In genomic region chr5:88214655-88215054, GRCh38 we compare ENCODE assay signal across 31 cellular contexts. TPM values are rescaled to one million over a fixed set of nuclear protein-coding genes. Genes with fewer than 3 reads are reported as not detected.
DNase-seq lines count a peak whose midpoint lies in the region; ATAC-seq and TF ChIP-seq lines count a peak whose summit lies in the region.
"Had no signal": no experiment of that assay in that cellular context is flagged by ENCODE, and none has a peak within 500 bp of the region (broad histone marks: within the 10 kb centered on the region; RNA-seq: fewer than 3 reads in every experiment).

No MANE protein-coding gene starts in this region.

- H3K79me1 ChIP-seq in neuronal stem cell (ENCODE audit: low read depth, low read length) = no peaks in the 10 kb centered on the region

- TF ChIP-seq POLR2A in esophagus squamous epithelium (IDR thresholded peaks at IDR 0.05) (no peak), transverse colon (IDR thresholded peaks at IDR 0.05) (no peak)

- ATAC-seq in GM21515 (IDR thresholded peaks at IDR 0.05; ENCODE audit: unreplicated experiment) = peak; percentile 64
- peak; percentile 67 for ATAC-seq in HG02642 (IDR thresholded peaks at IDR 0.05; ENCODE audit: poor library complexity, unreplicated experiment)
- ATAC-seq in GM19328 (IDR thresholded peaks at IDR 0.05; ENCODE audit: unreplicated experiment) = no peak
- ATAC-seq: GM23338, left cardiac atrium, mucosa of descending colon, natural killer cell had no signal

- H2AFZ ChIP-seq in neuronal stem cell (ENCODE audit: low read length) = no peak overlapping the region
- H2AFZ ChIP-seq: GM23338, PC-9 had no signal

- H4K91ac ChIP-seq in neuronal stem cell (ENCODE audit: low read depth, low read length, poor library complexity) = no peak overlapping the region

- no peak overlapping the region for H3K4ac ChIP-seq in neuronal stem cell (ENCODE audit: low read length)

- H3K27me3 ChIP-seq in neuronal stem cell (ENCODE audit: control insufficient read depth in 3 of 3, insufficient read depth in 3 of 3, low read depth in 1 of 3, low read length in 3 of 3) = no peaks in the 10 kb centered on the region
- H3K27me3 ChIP-seq in esophagus squamous epithelium = no peaks in the 10 kb centered on the region
- no peaks in the 10 kb centered on the region for H3K27me3 ChIP-seq in transverse colon
- H3K27me3 ChIP-seq: sigmoid colon, tibial nerve had no signal

- no peak overlapping the region for H3K18ac ChIP-seq in neuronal stem cell (ENCODE audit: low read length)

- H2BK15ac ChIP-seq in neuronal stem cell (ENCODE audit: low read length) = no peak overlapping the region

- H3K36me3 ChIP-seq in SK-N-MC (ENCODE audit: insufficient read depth, low read length) (peaks cover 40% of the 10 kb centered on the region), neuronal stem cell (replicated peaks in 1 of 2; ENCODE audit: control insufficient read depth in 2 of 2, insufficient read depth in 2 of 2, low read length in 2 of 2) (peaks cover 0 to 32% of the 10 kb centered on the region in 2 donors), esophagus squamous epithelium (peaks cover 0 to 73% (median 0%) of the 10 kb centered on the region in 3 donors), transverse colon (peaks cover 0 to 41% (median 10%) of the 10 kb centered on the region in 4 donors)

- TF ChIP-seq CTCF in esophagus squamous epithelium (IDR thresholded peaks at IDR 0.05) = no peak
- TF ChIP-seq CTCF in transverse colon (IDR thresholded peaks at IDR 0.05) = no peak

- intact Hi-C loops in esophagus squamous epithelium (cut with DNase I) = no loop called here
- intact Hi-C loops in transverse colon (cut with DNase I; ENCODE audit: low total_unique reads) = no loop called here

- no peak overlapping the region for H3K4me3 ChIP-seq in SK-N-MC
- H3K4me3 ChIP-seq in neuronal stem cell (ENCODE audit: low read length in 2 of 2) = no peak overlapping the region
- H3K4me3 ChIP-seq in esophagus squamous epithelium = no peak overlapping the region
- no peak overlapping the region for H3K4me3 ChIP-seq in transverse colon
- H3K4me3 ChIP-seq: GM23338, lung, mucosa of descending colon, PC-9, sigmoid colon, tibial nerve had no signal

- H4K8ac ChIP-seq in neuronal stem cell (ENCODE audit: low read depth, low read length) = no peak overlapping the region

- H2BK120ac ChIP-seq in neuronal stem cell (ENCODE audit: low read depth, low read length) = no peak overlapping the region

- H2AK5ac ChIP-seq in neuronal stem cell (ENCODE audit: low read depth, low read length) = no peak overlapping the region

- TF ChIP-seq EP300 in transverse colon (IDR thresholded peaks at IDR 0.05; ENCODE audit: low read depth) = no peak

- H3K9me3 ChIP-seq in SK-N-MC (ENCODE audit: low read depth, low read length) (no peaks in the 10 kb centered on the region), neuronal stem cell (replicated peaks in 1 of 2; ENCODE audit: control insufficient read depth in 2 of 2, insufficient read depth in 1 of 2, low read depth in 1 of 2, low read length in 2 of 2) (no peaks in the 10 kb centered on the region), esophagus squamous epithelium (no peaks in the 10 kb centered on the region), transverse colon (no peaks in the 10 kb centered on the region)
- H3K9me3 ChIP-seq: Caco-2, mucosa of descending colon, sigmoid colon, tibial nerve had no signal

- H3K14ac ChIP-seq in neuronal stem cell (ENCODE audit: low read length) = no peak overlapping the region

- H3K4me2 ChIP-seq in neuronal stem cell (ENCODE audit: insufficient read depth, low read length, poor library complexity, severe bottlenecking) = no peak overlapping the region
- H3K4me2 ChIP-seq: GM23338, PC-9 had no signal

- in situ Hi-C loops in transverse colon (cut with MboI; ENCODE audit: low pct_ligation_motif_present in 1 of 4, low pct_unique_long_range_greater_than_20kb in 1 of 4, low sequenced_read_pairs in 3 of 4) = no loop called here

- no peak overlapping the region for H3K9ac ChIP-seq in SK-N-MC (ENCODE audit: insufficient read length)
- no peak overlapping the region for H3K9ac ChIP-seq in neuronal stem cell (ENCODE audit: low read depth, low read length, poor library complexity)

- H3K27ac ChIP-seq in SK-N-MC (0 out of 2 replicates have a peak overlapping the region, but pooled peaks have one; percentile 9), neuronal stem cell (replicated peaks; ENCODE audit: low read length) (peak overlapping the region; percentile 72), esophagus squamous epithelium (no peak overlapping the region), transverse colon (no peak overlapping the region)
- H3K27ac ChIP-seq: C4-2B, epithelial cell of prostate, PC-9, sigmoid colon had no signal

- DNase-seq in SK-N-MC (ENCODE audit: low read depth, low spot score) (no peak), neuronal stem cell (ENCODE audit: low spot score) (no peak), esophagus squamous epithelium (lab: John Stamatoyannopoulos, UW) (no peak), transverse colon (no peak)
- DNase-seq: activated CD4-positive, alpha-beta memory T cell treated with anti-CD3 and anti-CD28 coated beads, Interleukin-2, amount 10 ng/mL, durations not matched to agents 7 days and 5 days; activated CD4-positive, CD25-positive, alpha-beta regulatory T cell treated with anti-CD3 and anti-CD28 coated beads, Interleukin-2, amount 50 U/mL, for 72 hours; activated effector memory CD4-positive, alpha-beta T cell treated with Interleukin-2 at 50 U/mL for 16 hours; anterior cingulate cortex; Caco-2; effector CD8-positive, alpha-beta T cell; hippocampal formation; left cardiac atrium; mucosa of descending colon; MV-4-11; natural killer cell; NCI-H1436; NCI-H2081 treated with DMSO at 0.1 percent for 48 hours; NCI-H226; NCI-H69; PC-9; sigmoid colon; stimulated activated CD4-positive, alpha-beta T cell treated with anti-CD3 and anti-CD28 coated beads, Interleukin-4, amount 100 ng/mL, for 1 hour; T-helper 2 cell had no signal

- H2BK12ac ChIP-seq in neuronal stem cell (ENCODE audit: low read length) = no peak overlapping the region

- no peak overlapping the region for H2BK5ac ChIP-seq in neuronal stem cell (ENCODE audit: low read length)

- H3K23ac ChIP-seq in neuronal stem cell (ENCODE audit: low read depth, low read length, poor library complexity) = no peak overlapping the region

- H3K4me1 ChIP-seq in neuronal stem cell (ENCODE audit: control insufficient read depth in 2 of 2, insufficient read depth in 1 of 2, low read depth in 1 of 2, low read length in 2 of 2) = peaks cover 7 to 22% of the 10 kb centered on the region in 2 donors
- H3K4me1 ChIP-seq in esophagus squamous epithelium = peaks cover 0 to 7% (median 0%) of the 10 kb centered on the region in 3 donors
- no peaks in the 10 kb centered on the region for H3K4me1 ChIP-seq in transverse colon
- H3K4me1 ChIP-seq: Caco-2, sigmoid colon, tibial nerve had no signal

RNA-seq across cellular contexts. Expression of gene TMEM161B, which starts 54.0 kb away (rescaled TPM):
- polyA plus RNA-seq in neuronal stem cell (2013, experiment 1 of 2) = 11.8 TPM
- 12.3 TPM for polyA plus RNA-seq in neuronal stem cell (2013, experiment 2 of 2)
- total RNA-seq in esophagus squamous epithelium (10 to 100 TPM in 3 of 4 donors, 1 to 10 TPM in 1; 5.8 to 24.2 (median 14.8) TPM), transverse colon (10 to 100 TPM; 19.5 to 40.8 (median 27.0) TPM)

Comparison
In these comparisons a context has a peak if more than half of its experiments do, and no peak if none do; other contexts are left out.
1. H3K27ac ChIP-seq: peak in SK-N-MC (single experiment) and neuronal stem cell (single experiment); none in esophagus squamous epithelium (0 of 4) and transverse colon (0 of 4).